ENCODE assay signal across 1 cellular context in the genomic region with DNA sequence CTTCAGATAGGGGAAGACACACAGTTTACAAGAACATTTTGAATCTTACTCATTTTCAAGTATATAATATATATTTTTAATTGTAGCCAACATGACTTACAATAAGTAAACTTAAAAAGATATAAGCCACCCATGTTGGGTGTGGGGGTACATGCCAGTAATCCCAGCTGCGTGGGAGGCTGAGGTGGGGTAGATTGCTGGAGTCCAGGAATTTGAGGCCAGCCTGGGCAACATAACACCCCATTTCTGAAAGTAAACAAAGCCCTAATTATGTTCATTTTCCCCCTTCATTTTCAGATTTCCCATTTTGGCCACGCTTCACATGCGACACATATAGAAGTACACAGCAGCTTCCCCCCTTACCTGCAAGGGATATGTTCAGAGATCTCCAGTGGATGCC.
TF ChIP-seq lines count a peak whose summit lies in the region.

No MANE protein-coding gene starts in this region.

TF ChIP-seq in GM12878, 131 proteins besides CTCF, POLR2A, EP300 and RAD21:
- TF ChIP-seq NBN (IDR thresholded peaks at IDR 0.05): no peak
- TF ChIP-seq ZBTB4 (CRISPR knock-in tag; IDR thresholded peaks at IDR 0.05): no peak
- TF ChIP-seq ZBTB40 (IDR thresholded peaks at IDR 0.05; ENCODE audit: borderline replicate concordance): no peak
- TF ChIP-seq MLLT1 (IDR thresholded peaks at IDR 0.05): no peak
- TF ChIP-seq BACH1 (IDR thresholded peaks at IDR 0.05; ENCODE audit: borderline replicate concordance): no peak
- TF ChIP-seq, protein P1, sequence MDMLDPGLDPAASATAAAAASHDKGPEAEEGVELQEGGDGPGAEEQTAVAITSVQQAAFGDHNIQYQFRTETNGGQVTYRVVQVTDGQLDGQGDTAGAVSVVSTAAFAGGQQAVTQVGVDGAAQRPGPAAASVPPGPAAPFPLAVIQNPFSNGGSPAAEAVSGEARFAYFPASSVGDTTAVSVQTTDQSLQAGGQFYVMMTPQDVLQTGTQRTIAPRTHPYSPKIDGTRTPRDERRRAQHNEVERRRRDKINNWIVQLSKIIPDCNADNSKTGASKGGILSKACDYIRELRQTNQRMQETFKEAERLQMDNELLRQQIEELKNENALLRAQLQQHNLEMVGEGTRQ (IDR thresholded peaks at IDR 0.05; ENCODE audit: borderline replicate concordance, low read depth, low read length): no peak
- TF ChIP-seq LARP7 (IDR thresholded peaks at IDR 0.05): no peak
- no peak for TF ChIP-seq CHD2 (IDR thresholded peaks at IDR 0.05; ENCODE audit: borderline replicate concordance, low read depth, low read length)
- no peak for TF ChIP-seq MXI1 (IDR thresholded peaks at IDR 0.05; ENCODE audit: low read depth, low read length)
- TF ChIP-seq IKZF1 (conservative IDR thresholded peaks at IDR 0.05): peak; percentile 13; the same call in 1 of the 2 replicates
- TF ChIP-seq SPI1 (IDR thresholded peaks at IDR 0.05; ENCODE audit: borderline replicate concordance, insufficient read depth, low read depth, low read length): no peak
- TF ChIP-seq CEBPB (IDR thresholded peaks at IDR 0.05; ENCODE audit: borderline replicate concordance in 1 of 2, low read depth in 2 of 2, low read length in 2 of 2): no peak
- TF ChIP-seq MEF2B (IDR thresholded peaks at IDR 0.05; ENCODE audit: partially characterized antibody, poor library complexity, severe bottlenecking): peak; percentile 4
- no peak for TF ChIP-seq JUND (IDR thresholded peaks at IDR 0.05; ENCODE audit: low read depth, low read length)
- TF ChIP-seq IRF4 (IDR thresholded peaks at IDR 0.05; ENCODE audit: low read depth, low read length): no peak
- no peak for TF ChIP-seq SMAD5 (IDR thresholded peaks at IDR 0.05; ENCODE audit: low read depth)
